Comparison of ENCODE assay signal across 1 cellular context in genomic region chr10:69847458-69847857, GRCh38.
TF ChIP-seq lines count a peak whose summit lies in the region.

No MANE protein-coding gene starts in this region.

TF ChIP-seq in K562, 482 proteins besides CTCF, POLR2A, EP300 and RAD21:
- TF ChIP-seq MAX (CRISPR knock-in tag; IDR thresholded peaks at IDR 0.05) (no peak), ZKSCAN1 (IDR thresholded peaks at IDR 0.05; ENCODE audit: low read depth, low read length) (0 out of 2 replicates have a peak, but pooled peaks have one; percentile 22)
